34 cellular contexts compared by ENCODE assay signal in the genomic region with DNA sequence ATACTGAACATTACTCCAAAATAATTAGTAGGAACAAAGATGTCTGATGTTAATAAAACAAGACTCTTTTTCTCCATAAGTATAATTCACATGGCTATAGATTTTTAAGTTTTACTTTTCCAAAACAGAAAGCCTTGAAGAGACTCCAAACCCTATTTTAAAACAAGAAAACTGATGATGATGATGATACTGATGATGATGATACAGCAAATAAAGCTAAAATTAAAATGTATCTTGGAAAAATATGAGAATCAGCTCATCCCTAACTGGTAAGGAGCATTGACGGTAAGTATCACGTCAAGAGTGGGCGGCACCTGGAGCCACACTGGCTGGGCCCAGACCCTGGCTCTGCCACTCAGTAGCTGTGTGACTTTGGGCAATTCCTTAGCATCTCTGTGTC.
"Had no signal": no experiment of that assay in that cellular context is flagged by ENCODE, and none has a peak within 500 bp of the region (broad histone marks: within the 10 kb centered on the region; RNA-seq: fewer than 3 reads in every experiment).

No MANE protein-coding gene starts in this region.

- DNase-seq: Karpas-422, Kasumi-1, MG63, MM.1S, MV-4-11, NCI-H1048, NCI-H1092, NCI-H1092 treated with DMSO at 0.1 percent for 48 hours, NCI-H1105, NCI-H1105 treated with DMSO at 0.1 percent for 48 hours, NCI-H1417, NCI-H1417 treated with DMSO at 0.1 percent for 48 hours, NCI-H1436, NCI-H1436 treated with DMSO at 0.1 percent for 48 hours, NCI-H146, NCI-H1694, NCI-H1694 treated with DMSO at 0.1 percent for 48 hours, NCI-H187, NCI-H187 treated with DMSO at 0.1 percent for 48 hours, NCI-H1930, NCI-H2029, NCI-H2029 treated with DMSO at 0.1 percent for 48 hours, NCI-H2081, NCI-H2081 treated with DMSO at 0.1 percent for 48 hours, NCI-H2107, NCI-H2171, NCI-H2171 treated with DMSO at 0.1 percent for 48 hours, NCI-H2227 treated with DMSO at 0.1 percent for 48 hours, NCI-H226, NCI-H345, NCI-H446, NCI-H446 treated with DMSO at 0.1 percent for 48 hours, NCI-H510A had no signal

- H3K27me3 ChIP-seq: MG63 had no signal

- H3K9me3 ChIP-seq: MG63 had no signal

- H3K4me3 ChIP-seq: MG63 had no signal

- H3K36me3 ChIP-seq: MG63 had no signal

- H3K4me2 ChIP-seq: KMS-11 had no signal

- H3K27ac ChIP-seq: KMS-11 had no signal

- H3K9ac ChIP-seq: KMS-11 had no signal
